Comparison of ENCODE assay signal across 19 cellular contexts in genomic region chr13:89361909-89362308, GRCh38.
A peak's percentile ranks its signal among the peaks of the same experiment; 100 is the strongest.
DNase-seq lines count a peak whose midpoint lies in the region; ATAC-seq, FAIRE-seq and TF ChIP-seq lines count a peak whose summit lies in the region.
"Had no signal": no experiment of that assay in that cellular context is flagged by ENCODE, and none has a peak within 500 bp of the region (broad histone marks: within the 10 kb centered on the region; RNA-seq: fewer than 3 reads in every experiment).

No MANE protein-coding gene starts in this region.

- H3K9me3 ChIP-seq in liver (ENCODE audit: control insufficient read depth in 4 of 4, low read length in 3 of 4) (no peaks in the 10 kb centered on the region), HepG2 (ENCODE audit: low read length) (no peaks in the 10 kb centered on the region)
- H3K9me3 ChIP-seq: neutrophil, sigmoid colon, uterus had no signal

- ATAC-seq in HepG2 = no peak
- no peak for ATAC-seq in GM18502 (IDR thresholded peaks at IDR 0.05; ENCODE audit: poor library complexity, unreplicated experiment)
- ATAC-seq: activated naive CD8-positive, alpha-beta T cell treated with anti-CD3 and anti-CD28 coated beads, Interleukin-2, amount 50 U/mL, for 24 hours; stimulated activated naive CD8-positive, alpha-beta T cell treated with anti-CD3 and anti-CD28 coated beads, Interleukin-15, Interleukin-2, amounts not matched to agents 100 U/mL and 50 U/mL, for 24 hours had no signal

- H3K9ac ChIP-seq in liver (ENCODE audit: low read depth in 1 of 2, low read length in 2 of 2) = no peak overlapping the region
- H3K9ac ChIP-seq in HepG2 (ENCODE audit: insufficient read depth, low read depth, low read length) = no peak overlapping the region

- BruUV-seq in HepG2 (replicated peaks; lab: Mats Ljungman, UMichigan) = no TSS peak

- H3K4me2 ChIP-seq in HepG2 (ENCODE audit: low read depth, low read length) = no peak overlapping the region

- POLR2A ChIA-PET in HepG2 (lab: Yijun Ruan, JAX) = no interaction called here

- intact Hi-C loops in HepG2 (cut with micrococcal nuclease; ENCODE audit: unreplicated experiment) = loop anchor here (1.0 to 10.0 kb wide), 3 partner anchors 333 to 1505 kb away; no protein-coding TSS in a partner anchor

- 51% methylated on average over 4 of the region's 4 CpGs for WGBS in liver
- 19% methylated on average over 2 of the region's 4 CpGs for WGBS in HepG2 (ENCODE audit: low lambda C conversion rate)

- H2AFZ ChIP-seq in HepG2 (ENCODE audit: low read length) = no peak overlapping the region

- no peaks in the 10 kb centered on the region for H3K79me2 ChIP-seq in HepG2 (ENCODE audit: insufficient read depth, low read length)

- H4K20me1 ChIP-seq in HepG2 (ENCODE audit: insufficient read depth, low read length) = no peaks in the 10 kb centered on the region

- FAIRE-seq in HepG2 (lab: Jason Lieb, UNC) (no peak), GM12891 (lab: Jason Lieb, UNC) (no peak)

- in situ Hi-C loops in HepG2 (cut with HindIII; ENCODE audit: extremely low pct_ligation_motif_present, low pct_unique_long_range_greater_than_20kb) = no loop called here

- TF ChIP-seq POLR2A in HepG2 (IDR thresholded peaks at IDR 0.05; ENCODE audit: insufficient read depth in 1 of 2, low read depth in 2 of 2, low read length in 2 of 2) (no peak), GM12891 (IDR thresholded peaks at IDR 0.05; ENCODE audit: low read depth, low read length) (no peak)

- DNase-seq in HepG2 (ENCODE audit: low spot score) (no peak), fibroblast of the aortic adventitia (ENCODE audit: low read depth) (peak; percentile 4), NCI-H2029 (lab: John Stamatoyannopoulos, UW) (no peak), GM12891 (ENCODE audit: insufficient read length, low spot score) (no peak), DMS153 treated with DMSO at 0.1 percent for 48 hours (lab: John Stamatoyannopoulos, UW; ENCODE audit: unreplicated experiment) (no peak)
- DNase-seq: activated CD4-positive, alpha-beta T cell treated with anti-CD3 and anti-CD28 coated beads, Interleukin-2, amount 50 U/mL, for 4 hours; activated naive CD8-positive, alpha-beta T cell treated with anti-CD3 and anti-CD28 coated beads, Interleukin-2, amount 50 U/mL, for 24 hours; activated T-cell treated with anti-CD3 and anti-CD28 coated beads, Interleukin-2, amount 50 U/mL, for 48 hours; NCI-H1105; NCI-H446; sigmoid colon; stimulated activated naive CD8-positive, alpha-beta T cell treated with anti-CD3 and anti-CD28 coated beads, Interleukin-15, Interleukin-2, amounts not matched to agents 100 U/mL and 50 U/mL, for 24 hours; T1000; uterus had no signal

- H3K36me3 ChIP-seq in liver (ENCODE audit: control insufficient read depth in 4 of 4, insufficient read depth in 3 of 4, low read depth in 1 of 4, low read length in 3 of 4) = no peaks in the 10 kb centered on the region
- no peaks in the 10 kb centered on the region for H3K36me3 ChIP-seq in HepG2 (replicated peaks in 1 of 2; ENCODE audit: control insufficient read depth in 1 of 2, insufficient read depth in 2 of 2, low read length in 2 of 2)
- H3K36me3 ChIP-seq: neutrophil, sigmoid colon, uterus had no signal

- CTCF ChIA-PET in HepG2 (lab: Yijun Ruan, JAX; ENCODE audit: low intra/inter-chr PET ratio, low total read pairs) = no interaction called here

- H3K27ac ChIP-seq in liver (ENCODE audit: low read depth in 1 of 2, low read length in 2 of 2) (no peak overlapping the region), HepG2 (ENCODE audit: extremely low read length, insufficient read depth, low read length) (no peak overlapping the region), VCaP (no peak overlapping the region)
- H3K27ac ChIP-seq: coronary artery, neutrophil, sigmoid colon, uterus had no signal

- TF ChIP-seq CTCF in liver (IDR thresholded peaks at IDR 0.05; ENCODE audit: low read depth, low read length, missing input control) (peak; percentile 48), HepG2 (CRISPR knock-in tag; IDR thresholded peaks at IDR 0.05) (no peak), VCaP (conservative IDR thresholded peaks at IDR 0.05) (peak; percentile 33; the same call in 1 of the 2 replicates), fibroblast of the aortic adventitia (IDR thresholded peaks at IDR 0.05; ENCODE audit: insufficient read depth, low read length) (no peak)

- H3K4me3 ChIP-seq in liver (ENCODE audit: low read depth in 1 of 3, low read length in 3 of 3) (no peak overlapping the region), HepG2 (replicated peaks in 1 of 3; ENCODE audit: insufficient read depth in 1 of 3, low read depth in 2 of 3, low read length in 3 of 3) (no peak overlapping the region), fibroblast of the aortic adventitia (ENCODE audit: low read depth, low read length) (no peak overlapping the region)
- H3K4me3 ChIP-seq: coronary artery, sigmoid colon, uterus had no signal

- H3K4me1 ChIP-seq in liver (ENCODE audit: control insufficient read depth in 4 of 4, insufficient read depth in 4 of 4, low read length in 3 of 4) (no peaks in the 10 kb centered on the region), HepG2 (ENCODE audit: insufficient read depth, low read length) (no peaks in the 10 kb centered on the region)
- H3K4me1 ChIP-seq: sigmoid colon, uterus had no signal

- TF ChIP-seq EP300 in HepG2 (IDR thresholded peaks at IDR 0.05; ENCODE audit: low read depth in 2 of 2, low read length in 2 of 2) (no peak), HepG2 (CRISPR knock-in tag; IDR thresholded peaks at IDR 0.05; ENCODE audit: borderline replicate concordance) (no peak)

- TF ChIP-seq RAD21 in liver (IDR thresholded peaks at IDR 0.05) (peak; percentile 68 to 80), HepG2 (CRISPR knock-in tag; IDR thresholded peaks at IDR 0.05) (no peak)

- peaks cover 0 to 6% (median 0%) of the 10 kb centered on the region in 4 donors for H3K27me3 ChIP-seq in liver (ENCODE audit: control insufficient read depth in 4 of 4, insufficient read depth in 4 of 4, low read length in 3 of 4)
- no peaks in the 10 kb centered on the region; a peak in 1 of 5 replicates for H3K27me3 ChIP-seq in HepG2 (ENCODE audit: control insufficient read depth in 1 of 2, insufficient read depth in 2 of 2, low read length in 2 of 2)
- H3K27me3 ChIP-seq: neutrophil, sigmoid colon, uterus had no signal

TF ChIP-seq in liver, 16 proteins besides CTCF, POLR2A, EP300 and RAD21 (continues in another document):
- TF ChIP-seq JUND (IDR thresholded peaks at IDR 0.05) = no peak
- no peak for TF ChIP-seq FOXA2 (IDR thresholded peaks at IDR 0.05)
- TF ChIP-seq HNF4A (conservative IDR thresholded peaks at IDR 0.05) = peak in 1 of 2 donors; percentile 16
- TF ChIP-seq ZBTB33 (IDR thresholded peaks at IDR 0.05) = no peak
- no peak for TF ChIP-seq SP1 (IDR thresholded peaks at IDR 0.05)

TF ChIP-seq in HepG2, 621 proteins besides CTCF, POLR2A, EP300 and RAD21:
- no peak for TF ChIP-seq THAP7 (CRISPR knock-in tag; IDR thresholded peaks at IDR 0.05)
TF ChIP-seq in HepG2: peak in this region for 0.

TF ChIP-seq in GM12891, 5 proteins besides CTCF, POLR2A, EP300 and RAD21:
- TF ChIP-seq POLR2AphosphoS5 (IDR thresholded peaks at IDR 0.05; ENCODE audit: low read depth, low read length) (no peak), TAF1 (IDR thresholded peaks at IDR 0.05; ENCODE audit: low read depth, low read length) (no peak), POU2F2 (IDR thresholded peaks at IDR 0.05; ENCODE audit: low read depth, low read length) (no peak), SPI1 (IDR thresholded peaks at IDR 0.05; ENCODE audit: low read depth, low read length) (no peak), PAX5 (IDR thresholded peaks at IDR 0.05; ENCODE audit: insufficient read depth, low read length, severe bottlenecking) (no peak)

Comparison
In these comparisons a context has a peak if more than half of its experiments do, and no peak if none do; other contexts are left out.
1. CTCF ChIP-seq: peak in liver (single experiment) and VCaP (single experiment); none in HepG2 (single experiment) and fibroblast of the aortic adventitia (single experiment).